In the genomic region with DNA sequence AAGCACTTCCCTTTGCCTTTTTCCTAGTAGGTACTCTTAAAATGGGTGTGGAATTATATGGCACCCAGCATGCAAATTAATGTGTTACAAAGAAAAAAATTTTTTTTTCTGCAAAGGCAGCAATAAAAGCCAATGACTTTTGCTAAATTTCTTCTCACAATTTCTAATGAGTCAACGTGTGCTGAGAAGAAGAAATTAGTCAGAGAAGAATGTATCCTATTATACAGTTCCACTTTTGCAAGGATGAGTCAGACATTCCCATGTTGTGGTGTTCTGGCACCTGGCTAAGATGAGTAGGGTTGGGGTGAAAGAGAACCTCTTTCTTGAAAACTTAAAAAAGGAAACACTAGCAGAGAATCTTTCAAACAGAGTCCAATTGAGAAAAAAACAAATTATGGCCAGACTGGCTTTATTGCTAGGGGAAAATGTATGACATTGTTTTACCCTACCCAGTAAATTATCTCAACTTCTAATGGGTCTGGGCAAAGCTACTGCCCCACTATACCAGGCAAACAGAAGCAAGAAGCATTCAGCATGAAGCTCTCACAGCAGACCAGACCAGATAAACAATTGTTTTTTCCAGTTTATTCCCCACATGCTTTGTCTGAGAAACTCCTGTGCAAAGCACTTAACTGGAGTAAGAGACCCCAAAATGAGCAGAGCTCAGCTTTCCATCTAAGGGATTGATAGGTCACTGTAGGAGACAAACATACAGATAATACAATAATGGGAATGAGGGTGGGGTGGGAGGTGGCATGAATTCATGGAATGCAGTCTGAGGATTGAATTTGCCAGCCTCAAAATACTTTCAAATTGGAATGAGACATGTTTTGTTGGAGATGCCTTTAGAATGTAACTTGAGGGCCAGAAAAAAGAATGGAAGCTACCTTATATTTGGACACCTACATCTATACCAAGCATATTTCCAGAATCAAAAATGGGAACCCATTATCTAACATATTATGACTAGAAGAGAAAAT, we compare ENCODE assay signal across 1 cellular context.
TF ChIP-seq lines count a peak whose summit lies in the region.

No MANE protein-coding gene starts in this region.

TF ChIP-seq in HepG2, 621 proteins besides CTCF, POLR2A, EP300 and RAD21 (continued from another document):
- TF ChIP-seq, protein P1, sequence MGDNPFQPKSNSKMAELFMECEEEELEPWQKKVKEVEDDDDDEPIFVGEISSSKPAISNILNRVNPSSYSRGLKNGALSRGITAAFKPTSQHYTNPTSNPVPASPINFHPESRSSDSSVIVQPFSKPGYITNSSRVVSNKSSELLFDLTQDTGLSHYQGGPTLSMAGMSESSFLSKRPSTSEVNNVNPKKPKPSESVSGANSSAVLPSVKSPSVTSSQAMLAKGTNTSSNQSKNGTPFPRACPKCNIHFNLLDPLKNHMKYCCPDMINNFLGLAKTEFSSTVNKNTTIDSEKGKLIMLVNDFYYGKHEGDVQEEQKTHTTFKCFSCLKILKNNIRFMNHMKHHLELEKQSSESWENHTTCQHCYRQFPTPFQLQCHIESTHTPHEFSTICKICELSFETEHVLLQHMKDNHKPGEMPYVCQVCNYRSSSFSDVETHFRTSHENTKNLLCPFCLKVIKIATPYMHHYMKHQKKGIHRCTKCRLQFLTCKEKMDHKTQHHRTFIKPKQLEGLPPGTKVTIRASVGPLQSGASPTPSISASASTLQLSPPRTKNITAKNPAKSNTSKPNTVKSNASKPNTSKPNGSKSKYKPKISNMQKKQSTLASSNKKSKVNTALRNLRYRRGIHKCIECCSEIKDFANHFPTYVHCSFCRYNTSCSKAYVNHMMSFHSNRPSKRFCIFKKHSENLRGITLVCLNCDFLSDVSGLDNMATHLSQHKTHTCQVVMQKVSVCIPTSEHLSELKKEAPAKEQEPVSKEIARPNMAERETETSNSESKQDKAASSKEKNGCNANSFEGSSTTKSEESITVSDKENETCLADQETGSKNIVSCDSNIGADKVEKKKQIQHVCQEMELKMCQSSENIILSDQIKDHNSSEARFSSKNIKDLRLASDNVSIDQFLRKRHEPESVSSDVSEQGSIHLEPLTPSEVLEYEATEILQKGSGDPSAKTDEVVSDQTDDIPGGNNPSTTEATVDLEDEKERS (CRISPR knock-in tag; IDR thresholded peaks at IDR 0.05), result no peak
